In genomic region chr2:207422307-207422960, GRCh38 we compare ENCODE assay signal across 22 cellular contexts.
"Had no signal": no experiment of that assay in that cellular context is flagged by ENCODE, and none has a peak within 500 bp of the region (broad histone marks: within the 10 kb centered on the region; RNA-seq: fewer than 3 reads in every experiment).

No MANE protein-coding gene starts in this region.

- DNase-seq: dermis blood vessel endothelial cell; esophagus squamous epithelium; foreskin fibroblast; glutamatergic neuron; kidney; left cardiac atrium; naive thymus-derived CD8-positive, alpha-beta T cell; nucleus accumbens; ovary; sigmoid colon; stimulated activated CD4-positive, alpha-beta T cell treated with anti-CD3 and anti-CD28 coated beads, Interleukin-2, amount 100 ng/mL, for 24 hours; stimulated activated CD4-positive, alpha-beta T cell treated with anti-CD3 and anti-CD28 coated beads, Interleukin-4, amount 100 ng/mL, for 4 hours; stimulated activated naive B cell treated with anti-CD40 and anti-IgM and Interleukin-4, amounts not matched to agents 10 μg/mL and 1 μg/mL and 100 μg/mL, for 72 hours; stimulated activated naive CD8-positive, alpha-beta T cell treated with anti-CD3 and anti-CD28 coated beads, Interleukin-15, amount 100 ng/mL, for 72 hours; testis; upper lobe of right lung had no signal

- H3K4me3 ChIP-seq: esophagus squamous epithelium, gastroesophageal sphincter, neural progenitor cell, ovary, right atrium auricular region, sigmoid colon, skin epidermis, testis, tibial nerve, upper lobe of right lung, vagina had no signal

- H3K9me3 ChIP-seq: esophagus squamous epithelium, gastroesophageal sphincter, ovary, right atrium auricular region, sigmoid colon, testis, tibial nerve, upper lobe of right lung, vagina had no signal

- H3K4me1 ChIP-seq: esophagus squamous epithelium, gastroesophageal sphincter, neural progenitor cell, right atrium auricular region, sigmoid colon, testis, tibial nerve, upper lobe of right lung, vagina had no signal

- H3K36me3 ChIP-seq: esophagus squamous epithelium, gastroesophageal sphincter, neural progenitor cell, ovary, right atrium auricular region, sigmoid colon, tibial nerve, upper lobe of right lung, vagina had no signal

- H3K27me3 ChIP-seq: esophagus squamous epithelium, gastroesophageal sphincter, neural progenitor cell, ovary, right atrium auricular region, sigmoid colon, testis, tibial nerve, upper lobe of right lung, vagina had no signal

- H3K27ac ChIP-seq: esophagus squamous epithelium, gastroesophageal sphincter, neural progenitor cell, ovary, right atrium auricular region, sigmoid colon, skin epidermis, testis, tibial nerve, upper lobe of right lung, vagina had no signal

- ATAC-seq: gastroesophageal sphincter; left cardiac atrium; naive thymus-derived CD8-positive, alpha-beta T cell; stimulated activated naive B cell treated with anti-CD40 and anti-IgM and Interleukin-4, amounts not matched to agents 10 μg/mL and 1 μg/mL and 100 μg/mL, for 72 hours; stimulated activated naive CD8-positive, alpha-beta T cell treated with anti-CD3 and anti-CD28 coated beads, Interleukin-15, amount 100 ng/mL, for 72 hours; upper lobe of right lung had no signal
